In genomic region chr11:13269775-13270174, GRCh38 we compare ENCODE assay signal across 24 cellular contexts. TPM values are rescaled to one million over a fixed set of nuclear protein-coding genes. Genes with fewer than 3 reads are reported as not detected.
DNase-seq lines count a peak whose midpoint lies in the region; TF ChIP-seq lines count a peak whose summit lies in the region.
"Had no signal": no experiment of that assay in that cellular context is flagged by ENCODE, and none has a peak within 500 bp of the region (broad histone marks: within the 10 kb centered on the region; RNA-seq: fewer than 3 reads in every experiment).

No MANE protein-coding gene starts in this region.

- no peaks in the 10 kb centered on the region for H3K9me3 Mint-ChIP-seq in chondrocyte (ENCODE audit: low read depth)
- H3K9me3 Mint-ChIP-seq: activated B cell treated with CpG ODN at 0.5 μM for 24 hours; activated CD4-positive, alpha-beta memory T cell treated with anti-CD3 and anti-CD28 coated beads, Interleukin-2, amount 10 ng/mL, durations not matched to agents 7 days and 5 days had no signal

- DNase-seq in AG08396 (ENCODE audit: low spot score) (peak; percentile 19), NCI-H226 (peak; percentile 27), chondrocyte (ENCODE audit: low spot score) (no peak), kidney tubule cell (ENCODE audit: low spot score) (peak; percentile 20), H7 (no peak), A172 (ENCODE audit: low spot score) (no peak), epidermal melanocyte (ENCODE audit: insufficient read length, low spot score) (no peak), hippocampal formation (lab: John Stamatoyannopoulos, UW) (no peak)
- DNase-seq: activated B cell treated with CpG ODN at 0.5 μM for 24 hours; activated CD4-positive, alpha-beta memory T cell treated with anti-CD3 and anti-CD28 coated beads, Interleukin-2, amount 10 ng/mL, durations not matched to agents 7 days and 5 days; activated naive CD4-positive, alpha-beta T cell; amniotic stem cell; effector CD8-positive, alpha-beta T cell; foreskin melanocyte; GF-D8; GOT3; islet precursor cell; NCI-H1092 treated with DMSO at 0.1 percent for 48 hours; NCI-H2081; NCI-H446; PC-9; psoas muscle had no signal

- H3K27me3 ChIP-seq in H7 (ENCODE audit: control insufficient read depth, insufficient read depth, low read length), result peaks cover 13% of the 10 kb centered on the region

- H3K27ac Mint-ChIP-seq in chondrocyte (ENCODE audit: unreplicated experiment), result peak overlapping the region; percentile 58
- H3K27ac Mint-ChIP-seq: activated B cell treated with CpG ODN at 0.5 μM for 24 hours; activated CD4-positive, alpha-beta memory T cell treated with anti-CD3 and anti-CD28 coated beads, Interleukin-2, amount 10 ng/mL, durations not matched to agents 7 days and 5 days; CD14-positive monocyte had no signal

- H3K36me3 Mint-ChIP-seq in chondrocyte (ENCODE audit: low read depth), result no peaks in the 10 kb centered on the region
- H3K36me3 Mint-ChIP-seq: CD14-positive monocyte had no signal

- no peaks in the 10 kb centered on the region for H3K36me3 ChIP-seq in H7 (replicated peaks; ENCODE audit: control insufficient read depth, insufficient read depth, low read length)

- no peak for TF ChIP-seq CTCF in chondrocyte (IDR thresholded peaks at IDR 0.05)

- no peak overlapping the region for H3K4me3 Mint-ChIP-seq in chondrocyte (ENCODE audit: unreplicated experiment)
- H3K4me3 Mint-ChIP-seq: activated B cell treated with CpG ODN at 0.5 μM for 24 hours; activated CD4-positive, alpha-beta memory T cell treated with anti-CD3 and anti-CD28 coated beads, Interleukin-2, amount 10 ng/mL, durations not matched to agents 7 days and 5 days; CD14-positive monocyte had no signal

- H3K4me3 ChIP-seq in H7 (ENCODE audit: insufficient read depth, low read depth, low read length), result no peak overlapping the region
- H3K4me3 ChIP-seq: lung, PC-9, psoas muscle had no signal

- peaks cover 11% of the 10 kb centered on the region for H3K27me3 Mint-ChIP-seq in chondrocyte (ENCODE audit: low read depth)

- H3K4me1 Mint-ChIP-seq in chondrocyte (ENCODE audit: low read depth), result peaks cover 29% of the 10 kb centered on the region
- H3K4me1 Mint-ChIP-seq: activated B cell treated with CpG ODN at 0.5 μM for 24 hours, CD14-positive monocyte had no signal

RNA-seq across cellular contexts. Expression of gene BMAL1, which starts 7.8 kb away (rescaled TPM):
- 13.0 to 26.3 TPM (median 14.8 TPM) in 3 replicates for total RNA-seq in chondrocyte
- 3.8 and 5.0 TPM in 2 replicates for total RNA-seq in H7 (2014; rRNA removed; shearing (Covaris generic))
- 17.0 and 19.9 TPM in 2 replicates for total RNA-seq in A172 (2014; rRNA removed; shearing (Covaris generic))

Comparison
In these comparisons a context has a peak if more than half of its experiments do, and no peak if none do; other contexts are left out.
1. DNase-seq: peak in AG08396 (single experiment), NCI-H226 (single experiment) and kidney tubule cell (single experiment); none in chondrocyte (single experiment), H7 (single experiment), A172 (single experiment), epidermal melanocyte (single experiment) and hippocampal formation (0 of 2).